Comparison of ENCODE assay signal across 10 cellular contexts in genomic region chr2:85854166-85854509, GRCh38. TPM values are rescaled to one million over a fixed set of nuclear protein-coding genes. Genes with fewer than 3 reads are reported as not detected.
DNase-seq lines count a peak whose midpoint lies in the region; ATAC-seq and TF ChIP-seq lines count a peak whose summit lies in the region.
"Had no signal": no experiment of that assay in that cellular context is flagged by ENCODE, and none has a peak within 500 bp of the region (broad histone marks: within the 10 kb centered on the region; RNA-seq: fewer than 3 reads in every experiment).

No MANE protein-coding gene starts in this region.

- peaks cover 2 to 15% of the 10 kb centered on the region in 2 donors for H3K4me1 ChIP-seq in thoracic aorta (ENCODE audit: control insufficient read depth in 1 of 2, low read depth in 2 of 2)

- H3K27me3 Mint-ChIP-seq in activated CD4-positive, alpha-beta T cell treated with anti-CD3 and anti-CD28 coated beads, Interleukin-2, amount 10 ng/mL, durations not matched to agents 7 days and 5 days: no peaks in the 10 kb centered on the region

- H3K27me3 ChIP-seq in thoracic aorta (replicated peaks; ENCODE audit: insufficient read depth): no peaks in the 10 kb centered on the region

- CTCF ChIA-PET in activated CD4-positive, alpha-beta T cell treated with anti-CD3 and anti-CD28 coated beads, Interleukin-2, amount 10 ng/mL, durations not matched to agents 7 days and 5 days (lab: Charles Lee): interaction anchor here (1.1 to 2.6 kb wide), 5 partner anchors 10 to 41 kb away, joined by 3 to 12 read pairs (median 6); partner anchors contain the start of gene ST3GAL5

- H3K4me1 Mint-ChIP-seq in activated CD4-positive, alpha-beta T cell treated with anti-CD3 and anti-CD28 coated beads, Interleukin-2, amount 10 ng/mL, durations not matched to agents 7 days and 5 days: peaks cover 66% of the 10 kb centered on the region

- peak overlapping the region; percentile 100 for H3K27ac Mint-ChIP-seq in activated CD4-positive, alpha-beta T cell treated with anti-CD3 and anti-CD28 coated beads, Interleukin-2, amount 10 ng/mL, durations not matched to agents 7 days and 5 days

- H3K4me3 Mint-ChIP-seq in activated CD4-positive, alpha-beta T cell treated with anti-CD3 and anti-CD28 coated beads, Interleukin-2, amount 10 ng/mL, durations not matched to agents 7 days and 5 days: peak overlapping the region; percentile 74

- TF ChIP-seq CTCF in thoracic aorta (IDR thresholded peaks at IDR 0.05): no peak

- peak overlapping the region in 1 of 2 donors; percentile 65 for H3K27ac ChIP-seq in thoracic aorta

- POLR2A ChIA-PET in activated CD4-positive, alpha-beta T cell treated with anti-CD3 and anti-CD28 coated beads, Interleukin-2, amount 10 ng/mL, durations not matched to agents 7 days and 5 days (lab: Charles Lee): no interaction called here

- no peaks in the 10 kb centered on the region for H3K9me3 ChIP-seq in thoracic aorta

- H3K9me3 Mint-ChIP-seq in activated CD4-positive, alpha-beta T cell treated with anti-CD3 and anti-CD28 coated beads, Interleukin-2, amount 10 ng/mL, durations not matched to agents 7 days and 5 days: peaks cover 14% of the 10 kb centered on the region

- H3K4me3 ChIP-seq in thoracic aorta: peak overlapping the region; percentile 24

- peaks cover 10% of the 10 kb centered on the region for H3K36me3 ChIP-seq in thoracic aorta

- ATAC-seq in HG03432 (IDR thresholded peaks at IDR 0.05; ENCODE audit: unreplicated experiment) (peak; percentile 32), thoracic aorta (ENCODE audit: insufficient number of reproducible peaks, low FRiP score, low read depth) (no peak), GM18861 (IDR thresholded peaks at IDR 0.05; ENCODE audit: unreplicated experiment) (no peak), esophagus mucosa (no peak)

- DNase-seq in activated CD4-positive, alpha-beta T cell treated with anti-CD3 and anti-CD28 coated beads, Interleukin-2, amount 10 ng/mL, durations not matched to agents 7 days and 5 days: peak; percentile 24
- DNase-seq in activated CD4-positive, alpha-beta T cell treated with anti-CD3 and anti-CD28 coated beads, Interleukin-2, amount 50 U/mL, for 1 hour: no peak
- peak; percentile 33 for DNase-seq in dermis blood vessel endothelial cell
- DNase-seq in thoracic aorta (ENCODE audit: low spot score): no peak
- no peak for DNase-seq in RKO (ENCODE audit: low spot score)
- DNase-seq: erythroblast, NCI-H1436 treated with DMSO at 0.1 percent for 48 hours had no signal

- H3K36me3 Mint-ChIP-seq in activated CD4-positive, alpha-beta T cell treated with anti-CD3 and anti-CD28 coated beads, Interleukin-2, amount 10 ng/mL, durations not matched to agents 7 days and 5 days (ENCODE audit: low read depth): peaks cover 75% of the 10 kb centered on the region

RNA-seq across cellular contexts. Expression of gene ST3GAL5, which starts 34.7 kb away (rescaled TPM):
- 10 to 100 TPM; 36.3 to 36.8 TPM for total RNA-seq in activated CD4-positive, alpha-beta T cell treated with anti-CD3 and anti-CD28 coated beads, Interleukin-2, amount 10 ng/mL, durations not matched to agents 7 days and 5 days
- 9.9 and 13.7 TPM in 2 replicates for total RNA-seq in dermis blood vessel endothelial cell
- total RNA-seq in thoracic aorta: 10 to 100 TPM; 11.9 to 32.7 TPM
- total RNA-seq in esophagus mucosa: 1.2 TPM

Comparison
In these comparisons a context has a peak if more than half of its experiments do, and no peak if none do; other contexts are left out.
1. DNase-seq: peak in activated CD4-positive, alpha-beta T cell treated with anti-CD3 and anti-CD28 coated beads, Interleukin-2, amount 10 ng/mL, durations not matched to agents 7 days and 5 days (single experiment) and dermis blood vessel endothelial cell (single experiment); none in activated CD4-positive, alpha-beta T cell treated with anti-CD3 and anti-CD28 coated beads, Interleukin-2, amount 50 U/mL, for 1 hour (single experiment), thoracic aorta (single experiment) and RKO (single experiment).